17 cellular contexts compared by ENCODE assay signal in the genomic region with DNA sequence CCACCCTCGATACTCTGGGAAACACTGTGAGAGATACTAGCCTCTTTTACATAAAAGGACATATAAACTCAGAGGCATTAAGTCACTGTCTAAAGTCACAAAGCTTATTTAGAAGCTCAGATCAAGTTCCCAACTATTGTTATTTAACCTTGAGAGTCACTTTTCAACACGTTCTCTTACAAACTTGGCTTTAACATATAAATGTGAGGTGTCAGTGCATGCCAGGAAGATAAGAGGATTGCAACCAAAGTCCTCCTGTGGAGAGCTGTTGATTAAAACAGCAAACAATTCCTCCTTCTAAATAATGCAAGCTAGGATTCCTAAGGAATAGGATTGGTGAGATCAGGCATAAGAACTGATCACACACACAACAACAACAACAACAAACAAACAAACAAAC.
A peak's percentile ranks its signal among the peaks of the same experiment; 100 is the strongest.
DNase-seq lines count a peak whose midpoint lies in the region; ATAC-seq and TF ChIP-seq lines count a peak whose summit lies in the region.
"Had no signal": no experiment of that assay in that cellular context is flagged by ENCODE, and none has a peak within 500 bp of the region (broad histone marks: within the 10 kb centered on the region; RNA-seq: fewer than 3 reads in every experiment).

No MANE protein-coding gene starts in this region.

- H3K27ac ChIP-seq in left ventricle myocardium inferior (replicated peaks), result no peak overlapping the region
- H3K27ac ChIP-seq in iPS-18a (ENCODE audit: low read length), result no peak overlapping the region
- peak overlapping the region; percentile 2 for H3K27ac ChIP-seq in urinary bladder (ENCODE audit: low read depth)
- no peak overlapping the region for H3K27ac ChIP-seq in trophoblast cell (ENCODE audit: low read depth, low read length)
- H3K27ac ChIP-seq: C4-2B had no signal

- intact Hi-C loops in left ventricle myocardium superior (cut with micrococcal nuclease), result no loop called here
- intact Hi-C loops in left ventricle myocardium inferior (cut with micrococcal nuclease), result no loop called here

- H4K91ac ChIP-seq in trophoblast cell (ENCODE audit: low read depth, low read length), result no peak overlapping the region

- H4K12ac ChIP-seq in trophoblast cell (ENCODE audit: low read depth, low read length), result no peak overlapping the region

- H3K4me1 Mint-ChIP-seq in stimulated activated effector memory CD8-positive, alpha-beta T cell treated with anti-CD3 and anti-CD28 coated beads, Interleukin-12 subunit alpha, Interleukin-12 subunit beta, amount 100 ng/mL, for 72 hours, result no peaks in the 10 kb centered on the region

- no peak overlapping the region for H2BK12ac ChIP-seq in trophoblast cell (ENCODE audit: low read length)

- peak; percentile 45 for ATAC-seq in left ventricle myocardium superior
- no peak for ATAC-seq in stimulated activated effector memory CD8-positive, alpha-beta T cell treated with anti-CD3 and anti-CD28 coated beads, Interleukin-12 subunit alpha, Interleukin-12 subunit beta, amount 100 ng/mL, for 72 hours
- no peak for ATAC-seq in GM19397 (IDR thresholded peaks at IDR 0.05; ENCODE audit: unreplicated experiment)
- ATAC-seq: Panc1, Right ventricle myocardium inferior had no signal

- no peak overlapping the region for H2BK120ac ChIP-seq in trophoblast cell (ENCODE audit: insufficient read depth, low read length, poor library complexity)

- H3K79me2 ChIP-seq in trophoblast cell (ENCODE audit: control insufficient read depth, insufficient read depth, low read length, poor library complexity), result no peaks in the 10 kb centered on the region

- H3K9me3 Mint-ChIP-seq in stimulated activated effector memory CD8-positive, alpha-beta T cell treated with anti-CD3 and anti-CD28 coated beads, Interleukin-12 subunit alpha, Interleukin-12 subunit beta, amount 100 ng/mL, for 72 hours, result no peaks in the 10 kb centered on the region

- H3K18ac ChIP-seq in trophoblast cell (ENCODE audit: low read length), result no peak overlapping the region

- H3K27me3 ChIP-seq in left ventricle myocardium inferior (ENCODE audit: low read depth), result no peaks in the 10 kb centered on the region
- peaks cover 23% of the 10 kb centered on the region for H3K27me3 ChIP-seq in iPS-18a (ENCODE audit: control insufficient read depth, insufficient read depth, low read length)
- H3K27me3 ChIP-seq in trophoblast cell (ENCODE audit: insufficient read depth, low read length), result no peaks in the 10 kb centered on the region

- no peak overlapping the region for H2AFZ ChIP-seq in trophoblast cell (ENCODE audit: insufficient read depth, low read length, poor library complexity)

- no peaks in the 10 kb centered on the region for H3K9me3 ChIP-seq in left ventricle myocardium inferior (replicated peaks)
- no peaks in the 10 kb centered on the region for H3K9me3 ChIP-seq in iPS-18a (ENCODE audit: control insufficient read depth, low read depth, low read length)
- no peaks in the 10 kb centered on the region for H3K9me3 ChIP-seq in trophoblast cell (ENCODE audit: insufficient read depth, low read depth, low read length)
- H3K9me3 ChIP-seq: SK-N-SH had no signal

- H3K4me3 Mint-ChIP-seq in stimulated activated effector memory CD8-positive, alpha-beta T cell treated with anti-CD3 and anti-CD28 coated beads, Interleukin-12 subunit alpha, Interleukin-12 subunit beta, amount 100 ng/mL, for 72 hours, result no peak overlapping the region

- H2AK5ac ChIP-seq in trophoblast cell (ENCODE audit: low read length), result no peak overlapping the region

- TF ChIP-seq CTCF in left ventricle myocardium inferior (IDR thresholded peaks at IDR 0.05; ENCODE audit: borderline replicate concordance), result no peak
- TF ChIP-seq CTCF in choroid plexus epithelial cell (conservative IDR thresholded peaks at IDR 0.05; ENCODE audit: low read depth, low read length), result no peak

- H3K79me1 ChIP-seq in trophoblast cell (ENCODE audit: low read length), result no peaks in the 10 kb centered on the region

- no peaks in the 10 kb centered on the region for H3K36me3 ChIP-seq in left ventricle myocardium inferior
- H3K36me3 ChIP-seq in iPS-18a (ENCODE audit: control insufficient read depth, low read depth, low read length), result no peaks in the 10 kb centered on the region
- H3K36me3 ChIP-seq in urinary bladder (ENCODE audit: insufficient read depth), result no peaks in the 10 kb centered on the region
- H3K36me3 ChIP-seq in trophoblast cell (ENCODE audit: control insufficient read depth in 1 of 2, insufficient read depth in 2 of 2, low read length in 2 of 2), result no peaks in the 10 kb centered on the region

- H2BK5ac ChIP-seq in trophoblast cell (ENCODE audit: low read depth, low read length, poor library complexity), result no peak overlapping the region

- WGBS in urinary bladder, result 30% methylated on average over 2 of the region's 2 CpGs
- WGBS in trophoblast cell (ENCODE audit: extremely low coverage, insufficient coverage, insufficient read length), result no CpG with 5 or more reads among the region's 2 CpGs

- no peak overlapping the region for H3K4me2 ChIP-seq in trophoblast cell (ENCODE audit: low read length)
- H3K4me2 ChIP-seq: SK-N-SH had no signal

- H3K4me1 ChIP-seq in left ventricle myocardium inferior, result peaks cover 23% of the 10 kb centered on the region
- H3K4me1 ChIP-seq in iPS-18a (ENCODE audit: control insufficient read depth, low read depth, low read length), result peaks cover 35% of the 10 kb centered on the region
- H3K4me1 ChIP-seq in urinary bladder (ENCODE audit: insufficient read depth), result no peaks in the 10 kb centered on the region
- peaks cover 0 to 2% of the 10 kb centered on the region in 2 experiments for H3K4me1 ChIP-seq in trophoblast cell (ENCODE audit: control insufficient read depth in 1 of 2, insufficient read depth in 2 of 2, low read length in 2 of 2)

- H3K4me3 ChIP-seq in left ventricle myocardium inferior (no peak overlapping the region), choroid plexus epithelial cell (ENCODE audit: low read depth, low read length) (no peak overlapping the region), iPS-18a (ENCODE audit: low read length) (peak overlapping the region; percentile 21), urinary bladder (ENCODE audit: low read depth, low read length) (no peak overlapping the region), trophoblast cell (ENCODE audit: low read depth, low read length) (no peak overlapping the region)

- no peaks in the 10 kb centered on the region for H3K36me3 Mint-ChIP-seq in stimulated activated effector memory CD8-positive, alpha-beta T cell treated with anti-CD3 and anti-CD28 coated beads, Interleukin-12 subunit alpha, Interleukin-12 subunit beta, amount 100 ng/mL, for 72 hours

- no peak overlapping the region for H3K9ac ChIP-seq in iPS-18a (ENCODE audit: low read length)
- H3K9ac ChIP-seq in trophoblast cell (ENCODE audit: low read length), result no peak overlapping the region
- H3K9ac ChIP-seq: SK-N-SH had no signal

- H4K8ac ChIP-seq in trophoblast cell (ENCODE audit: low read depth, low read length), result no peak overlapping the region

- H3K27ac Mint-ChIP-seq in stimulated activated effector memory CD8-positive, alpha-beta T cell treated with anti-CD3 and anti-CD28 coated beads, Interleukin-12 subunit alpha, Interleukin-12 subunit beta, amount 100 ng/mL, for 72 hours, result no peak overlapping the region

- H3K14ac ChIP-seq in trophoblast cell (ENCODE audit: low read length), result no peak overlapping the region

- H3K23ac ChIP-seq in trophoblast cell (ENCODE audit: low read length), result no peak overlapping the region

- no peak overlapping the region for H3K4ac ChIP-seq in trophoblast cell (ENCODE audit: low read depth, low read length)

- DNase-seq in left ventricle myocardium superior (no peak), left ventricle myocardium inferior (no peak), choroid plexus epithelial cell (ENCODE audit: low read depth) (peak; percentile 32), trophoblast cell (no peak)
- DNase-seq in stimulated activated effector memory CD8-positive, alpha-beta T cell treated with anti-CD3 and anti-CD28 coated beads, Interleukin-12 subunit alpha, Interleukin-12 subunit beta, amount 100 ng/mL, for 72 hours (ENCODE audit: low spot score in 2 of 2), result no peak
- DNase-seq: COR-L47, HCEC 1CT, NCI-H1417 treated with DMSO at 0.1 percent for 48 hours, NCI-H2029 treated with DMSO at 0.1 percent for 48 hours, NCI-H446, SK-N-SH had no signal
